7 cellular contexts compared by ENCODE assay signal in genomic region chr14:103546651-103547454, GRCh38. TPM values are rescaled to one million over a fixed set of nuclear protein-coding genes. Genes with fewer than 3 reads are reported as not detected.
DNase-seq lines count a peak whose midpoint lies in the region; ATAC-seq, FAIRE-seq and TF ChIP-seq lines count a peak whose summit lies in the region.

No MANE protein-coding gene starts in this region.

- H3K36me3 ChIP-seq in body of pancreas (replicated peaks in 1 of 2; ENCODE audit: insufficient read depth in 1 of 2, low read depth in 2 of 2) (no peaks in the 10 kb centered on the region), keratinocyte (ENCODE audit: control insufficient read depth in 2 of 2, extremely low read depth in 1 of 2, insufficient read depth in 2 of 2, low read length in 2 of 2) (no peaks in the 10 kb centered on the region)

- H3K9ac ChIP-seq in keratinocyte (ENCODE audit: control insufficient read depth, extremely low read depth, insufficient read depth, low read length) = no peak overlapping the region

- peak; percentile 89 for FAIRE-seq in GM18507 (lab: Jason Lieb, UNC)
- no peak for FAIRE-seq in keratinocyte (lab: Jason Lieb, UNC)

- WGBS in body of pancreas, 2 donors = 20 to 22% methylated on average over 10 to 21 of the region's 21 CpGs

- H3K4me1 ChIP-seq in body of pancreas (peaks cover 39% of the 10 kb centered on the region), keratinocyte (ENCODE audit: control insufficient read depth, extremely low read depth, insufficient read depth, low read length) (peaks cover 14% of the 10 kb centered on the region)

- H3K9me3 ChIP-seq in body of pancreas (no peaks in the 10 kb centered on the region), keratinocyte (ENCODE audit: control insufficient read depth, low read depth, low read length) (no peaks in the 10 kb centered on the region)

- H3K4me2 ChIP-seq in keratinocyte (ENCODE audit: control insufficient read depth, extremely low read depth, insufficient read depth, low read depth, low read length) = no peak overlapping the region

- peak; percentile 85 for TF ChIP-seq CTCF in VCaP (conservative IDR thresholded peaks at IDR 0.05)
- peak; percentile 75 to 97 (median 87) for TF ChIP-seq CTCF in body of pancreas (IDR thresholded peaks at IDR 0.05)
- peak in 2 of 3 experiments; percentile 77 to 80 for TF ChIP-seq CTCF in keratinocyte (optimal IDR thresholded peaks at IDR 0.05 in 1 of 3, IDR thresholded peaks at IDR 0.05 in 1 of 3, conservative IDR thresholded peaks at IDR 0.05 in 1 of 3; ENCODE audit: extremely low read depth in 1 of 3, insufficient read depth in 2 of 3, low read length in 3 of 3)

- TF ChIP-seq POLR2A in body of pancreas (IDR thresholded peaks at IDR 0.05) = no peak

- H3K4me3 ChIP-seq in body of pancreas = no peak overlapping the region
- H3K4me3 ChIP-seq in keratinocyte (ENCODE audit: control insufficient read depth in 2 of 3, extremely low read depth in 1 of 3, insufficient read depth in 2 of 3, low read depth in 1 of 3, low read length in 3 of 3) = no peak overlapping the region

- H3K27ac ChIP-seq in VCaP (no peak overlapping the region; the same call in 1 of the 2 replicates), body of pancreas (no peak overlapping the region), keratinocyte (ENCODE audit: control insufficient read depth, insufficient read depth, low read length) (no peak overlapping the region)

- dilution Hi-C loops in keratinocyte (cut with MboI; ENCODE audit: extremely low pct_ligation_motif_present, low sequenced_read_pairs) = no loop called here

- H3K27me3 ChIP-seq in body of pancreas = no peaks in the 10 kb centered on the region
- H3K27me3 ChIP-seq in keratinocyte (ENCODE audit: control insufficient read depth, extremely low read depth, insufficient read depth, low read length) = no peaks in the 10 kb centered on the region

- H2AFZ ChIP-seq in keratinocyte (ENCODE audit: control insufficient read depth, low read length) = no peak overlapping the region

- peak; percentile 84 for DNase-seq in GM18507 (ENCODE audit: extremely low spot score, insufficient read length, low read depth)
- peak; percentile 39 for DNase-seq in NCI-H1436 treated with DMSO at 0.1 percent for 48 hours (lab: John Stamatoyannopoulos, UW)
- DNase-seq in body of pancreas = peak; percentile 72 to 82 (median 74)
- DNase-seq in keratinocyte (ENCODE audit: low read depth, low spot score) = no peak
- DNase-seq in stimulated activated CD4-positive, alpha-beta T cell treated with anti-CD3 and anti-CD28 coated beads, Interleukin-2, amount 100 ng/mL, for 4 hours (ENCODE audit: low read depth) = peak; percentile 56
- no peak for DNase-seq in kidney glomerular epithelial cell (lab: John Stamatoyannopoulos, UW)

- H3K9me1 ChIP-seq in keratinocyte (ENCODE audit: control insufficient read depth, extremely low read depth, insufficient read depth, low read length) = peaks cover 2% of the 10 kb centered on the region

- ATAC-seq in body of pancreas = peak; percentile 44

- H4K20me1 ChIP-seq in keratinocyte (ENCODE audit: control insufficient read depth, extremely low read depth, insufficient read depth, low read length) = peaks cover 7% of the 10 kb centered on the region

- intact Hi-C loops in body of pancreas (cut with DNase I) = no loop called here

- H3K79me2 ChIP-seq in keratinocyte (ENCODE audit: control insufficient read depth, insufficient read depth, low read length) = no peaks in the 10 kb centered on the region

RNA-seq across cellular contexts. Expression of gene BAG5, which starts 15.6 kb away (rescaled TPM):
- 10 to 100 TPM in 1 of 2 donors, 1 to 10 TPM in 1; 9.9 to 11.9 TPM for total RNA-seq in body of pancreas
- polyA plus RNA-seq in keratinocyte = 6.9 to 14.4 TPM (median 13.8 TPM) in 3 replicates
- 120 TPM for polyA plus RNA-seq in keratinocyte (2011; ENCODE audit: low read depth)
- polyA plus RNA-seq in keratinocyte (2011; cell fraction: cytosol; rRNA removed) = 9.5 and 14.2 TPM in 2 replicates
- polyA plus RNA-seq in keratinocyte (2011; cell fraction: nucleus; rRNA removed) = 16.5 and 19.6 TPM in 2 replicates
- polyA plus RNA-seq in keratinocyte (2012; ENCODE audit: low replicate concordance) = 20.1 and 21.2 TPM in 2 replicates
- polyA minus RNA-seq in keratinocyte = 9.9 to 18.6 TPM (median 13.9 TPM) in 3 replicates
- 12.7 TPM for polyA minus RNA-seq in keratinocyte (2011; cell fraction: cytosol; rRNA and poly(A)+ RNA removed)
- polyA minus RNA-seq in keratinocyte (2011; cell fraction: nucleus; rRNA and poly(A)+ RNA removed) = 9.3 and 17.5 TPM in 2 replicates

RNA-seq across cellular contexts. Expression of gene COA8, which starts 15.9 kb away (rescaled TPM):
- total RNA-seq in body of pancreas = 10 to 100 TPM; 15.2 to 32.2 TPM
- 20.6 to 26.1 TPM (median 24.8 TPM) in 3 replicates for polyA plus RNA-seq in keratinocyte
- polyA plus RNA-seq in keratinocyte (2011; ENCODE audit: low read depth) = 35.0 TPM
- 19.4 and 29.1 TPM in 2 replicates for polyA plus RNA-seq in keratinocyte (2011; cell fraction: cytosol; rRNA removed)
- polyA plus RNA-seq in keratinocyte (2011; cell fraction: nucleus; rRNA removed) = 7.3 and 7.4 TPM in 2 replicates
- polyA plus RNA-seq in keratinocyte (2012; ENCODE audit: low replicate concordance) = 43.4 and 43.6 TPM in 2 replicates
- 5.1 to 8.4 TPM (median 7.2 TPM) in 3 replicates for polyA minus RNA-seq in keratinocyte
- polyA minus RNA-seq in keratinocyte (2011; cell fraction: cytosol; rRNA and poly(A)+ RNA removed) = 14.8 TPM
- 3.4 and 8.8 TPM in 2 replicates for polyA minus RNA-seq in keratinocyte (2011; cell fraction: nucleus; rRNA and poly(A)+ RNA removed)

RNA-seq across cellular contexts. Expression of gene TRMT61A, which starts 17.9 kb away (rescaled TPM):
- 10 to 100 TPM in 1 of 2 donors, 1 to 10 TPM in 1; 7.9 to 10.4 TPM for total RNA-seq in body of pancreas
- polyA plus RNA-seq in keratinocyte = 4.4 to 8.9 TPM (median 5.9 TPM) in 3 replicates
- 0.64 TPM for polyA plus RNA-seq in keratinocyte (2011; ENCODE audit: low read depth)
- 3.7 and 9.9 TPM in 2 replicates for polyA plus RNA-seq in keratinocyte (2011; cell fraction: cytosol; rRNA removed)
- 8.1 and 10.7 TPM in 2 replicates for polyA plus RNA-seq in keratinocyte (2011; cell fraction: nucleus; rRNA removed)
- polyA plus RNA-seq in keratinocyte (2012; ENCODE audit: low replicate concordance) = 5.2 and 10.0 TPM in 2 replicates
- 2.1 to 5.0 TPM (median 3.2 TPM) in 3 replicates for polyA minus RNA-seq in keratinocyte
- 8.8 TPM for polyA minus RNA-seq in keratinocyte (2011; cell fraction: cytosol; rRNA and poly(A)+ RNA removed)
- polyA minus RNA-seq in keratinocyte (2011; cell fraction: nucleus; rRNA and poly(A)+ RNA removed) = 5.4 and 6.7 TPM in 2 replicates

RNA-seq across cellular contexts. Expression of gene CKB, which starts 24.2 kb away (rescaled TPM):
- total RNA-seq in body of pancreas = 100 to 1,000 TPM in 1 of 2 donors, 10 to 100 TPM in 1; 92.1 to 146 TPM
- polyA plus RNA-seq in keratinocyte = 8.2 to 60.7 TPM (median 10.0 TPM) in 3 replicates
- polyA plus RNA-seq in keratinocyte (2011; ENCODE audit: low read depth) = 94.1 TPM
- 15.4 and 80.5 TPM in 2 replicates for polyA plus RNA-seq in keratinocyte (2011; cell fraction: cytosol; rRNA removed)
- 49.1 and 79.4 TPM in 2 replicates for polyA plus RNA-seq in keratinocyte (2011; cell fraction: nucleus; rRNA removed)
- 16.1 and 59.8 TPM in 2 replicates for polyA plus RNA-seq in keratinocyte (2012; ENCODE audit: low replicate concordance)
- 4.6 to 13.7 TPM (median 11.2 TPM) in 3 replicates for polyA minus RNA-seq in keratinocyte
- 58.3 TPM for polyA minus RNA-seq in keratinocyte (2011; cell fraction: cytosol; rRNA and poly(A)+ RNA removed)
- 7.6 and 11.1 TPM in 2 replicates for polyA minus RNA-seq in keratinocyte (2011; cell fraction: nucleus; rRNA and poly(A)+ RNA removed)

Comparison
In these comparisons a context has a peak if more than half of its experiments do, and no peak if none do; other contexts are left out.
1. DNase-seq: peak in GM18507 (single experiment), NCI-H1436 treated with DMSO at 0.1 percent for 48 hours (single experiment), body of pancreas (4 of 4) and stimulated activated CD4-positive, alpha-beta T cell treated with anti-CD3 and anti-CD28 coated beads, Interleukin-2, amount 100 ng/mL, for 4 hours (single experiment); none in keratinocyte (single experiment) and kidney glomerular epithelial cell (single experiment).
2. Peak in every context shown above with its lines, with median percentiles within 50 percentile points of each other: CTCF ChIP-seq.